Comparison of ENCODE assay signal across 9 cellular contexts in the genomic region with DNA sequence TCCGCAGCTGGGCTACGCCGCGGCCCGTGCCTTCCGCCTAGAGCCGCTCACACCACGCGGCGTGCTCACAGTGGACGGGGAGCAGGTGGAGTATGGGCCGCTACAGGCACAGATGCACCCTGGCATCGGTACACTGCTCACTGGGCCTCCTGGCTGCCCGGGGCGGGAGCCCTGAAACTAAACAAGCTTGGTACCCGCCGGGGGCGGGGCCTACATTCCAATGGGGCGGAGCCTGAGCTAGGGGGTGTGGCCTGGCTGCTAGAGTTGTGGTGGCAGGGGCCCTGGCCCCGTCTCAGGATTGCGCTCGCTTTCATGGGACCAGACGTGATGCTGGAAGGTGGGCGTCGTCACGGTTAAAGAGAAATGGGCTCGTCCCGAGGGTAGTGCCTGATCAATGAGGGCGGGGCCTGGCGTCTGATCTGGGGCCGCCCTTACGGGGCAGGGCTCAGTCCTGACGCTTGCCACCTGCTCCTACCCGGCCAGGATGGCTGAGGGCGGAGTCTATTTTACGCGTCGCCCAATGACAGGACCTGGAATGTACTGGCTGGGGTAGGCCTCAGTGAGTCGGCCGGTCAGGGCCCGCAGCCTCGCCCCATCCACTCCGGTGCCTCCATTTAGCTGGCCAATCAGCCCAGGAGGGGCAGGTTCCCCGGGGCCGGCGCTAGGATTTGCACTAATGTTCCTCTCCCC. TPM values are rescaled to one million over a fixed set of nuclear protein-coding genes. Genes with fewer than 3 reads are reported as not detected.
A peak's percentile ranks its signal among the peaks of the same experiment; 100 is the strongest.
DNase-seq lines count a peak whose midpoint lies in the region; ATAC-seq and TF ChIP-seq lines count a peak whose summit lies in the region.
"Had no signal": no experiment of that assay in that cellular context is flagged by ENCODE, and none has a peak within 500 bp of the region (broad histone marks: within the 10 kb centered on the region; RNA-seq: fewer than 3 reads in every experiment).

No MANE protein-coding gene starts in this region.

- intact Hi-C loops in left ventricle myocardium inferior (cut with micrococcal nuclease) (no loop called here), sigmoid colon (cut with DNase I) (loop anchor here (5.0 to 10.0 kb wide), 4 partner anchors 335 to 1355 kb away; partner anchors contain the start of genes FLT3LG, FTL, INAFM1 and MED25)

- no peaks in the 10 kb centered on the region for H3K9me3 Mint-ChIP-seq in activated CD4-positive, alpha-beta T cell treated with anti-CD3 and anti-CD28 coated beads, Interleukin-2, amount 10 ng/mL, durations not matched to agents 7 days and 5 days

- TF ChIP-seq CTCF in left ventricle myocardium inferior (IDR thresholded peaks at IDR 0.05; ENCODE audit: borderline replicate concordance) (no peak), sigmoid colon (IDR thresholded peaks at IDR 0.05) (no peak), GM13977 (IDR thresholded peaks at IDR 0.05; ENCODE audit: extremely low read depth, insufficient read depth, missing control alignments) (no peak)

- peaks cover 63% of the 10 kb centered on the region for H3K4me1 ChIP-seq in left ventricle myocardium inferior
- H3K4me1 ChIP-seq in sigmoid colon: peaks cover 0 to 68% (median 55%) of the 10 kb centered on the region in 4 donors

- H3K27ac ChIP-seq in left ventricle myocardium inferior (replicated peaks) (peak overlapping the region; percentile 98), sigmoid colon (peak overlapping the region; percentile 84 to 99 (median 92))

- H3K27me3 ChIP-seq in left ventricle myocardium inferior (ENCODE audit: low read depth) (no peaks in the 10 kb centered on the region), sigmoid colon (no peaks in the 10 kb centered on the region)

- ATAC-seq in T-helper 17 cell: no peak
- ATAC-seq in GM18909 (IDR thresholded peaks at IDR 0.05; ENCODE audit: poor library complexity, unreplicated experiment): no peak

- WGBS in sigmoid colon, 2 donors: 35 to 66% methylated on average over 46 of the region's 46 CpGs

- in situ Hi-C loops in GM18951 (cut with MboI; ENCODE audit: low sequenced_read_pairs, unreplicated experiment) (no loop called here), GM13977 (cut with MboI; ENCODE audit: low pct_unique_long_range_greater_than_20kb, low sequenced_read_pairs, unreplicated experiment) (loop anchor here (25.0 kb wide), 1 partner anchor 333 kb away; the partner anchor contains the start of genes BAX and FTL)

- POLR2A ChIA-PET in activated CD4-positive, alpha-beta T cell treated with anti-CD3 and anti-CD28 coated beads, Interleukin-2, amount 10 ng/mL, durations not matched to agents 7 days and 5 days (lab: Charles Lee): no interaction called here

- CTCF ChIA-PET in activated CD4-positive, alpha-beta T cell treated with anti-CD3 and anti-CD28 coated beads, Interleukin-2, amount 10 ng/mL, durations not matched to agents 7 days and 5 days (lab: Charles Lee): interaction anchor here (1.0 to 1.1 kb wide), 2 partner anchors 9 to 17 kb away, joined by 3 to 6 read pairs; partner anchors contain the start of gene CA11

- peaks cover 16% of the 10 kb centered on the region for H3K36me3 ChIP-seq in left ventricle myocardium inferior
- peaks cover 0 to 39% (median 4%) of the 10 kb centered on the region in 4 donors for H3K36me3 ChIP-seq in sigmoid colon

- peaks cover 20% of the 10 kb centered on the region for H3K4me1 Mint-ChIP-seq in T-helper 17 cell
- H3K4me1 Mint-ChIP-seq in activated CD4-positive, alpha-beta T cell treated with anti-CD3 and anti-CD28 coated beads, Interleukin-2, amount 10 ng/mL, durations not matched to agents 7 days and 5 days: peaks cover 53% of the 10 kb centered on the region

- peak overlapping the region; percentile 14 for H3K27ac Mint-ChIP-seq in T-helper 17 cell
- H3K27ac Mint-ChIP-seq in activated CD4-positive, alpha-beta T cell treated with anti-CD3 and anti-CD28 coated beads, Interleukin-2, amount 10 ng/mL, durations not matched to agents 7 days and 5 days: no peak overlapping the region

- no peak overlapping the region for H3K4me3 Mint-ChIP-seq in T-helper 17 cell
- H3K4me3 Mint-ChIP-seq in activated CD4-positive, alpha-beta T cell treated with anti-CD3 and anti-CD28 coated beads, Interleukin-2, amount 10 ng/mL, durations not matched to agents 7 days and 5 days: no peak overlapping the region

- no peak for DNase-seq in T-helper 17 cell
- peak; percentile 54 for DNase-seq in left ventricle myocardium inferior
- peak; percentile 87 for DNase-seq in sigmoid colon
- no peak for DNase-seq in GM13977 (ENCODE audit: low spot score)
- no peak for DNase-seq in H4 (ENCODE audit: low spot score)
- no peak for DNase-seq in activated CD4-positive, alpha-beta T cell treated with anti-CD3 and anti-CD28 coated beads, Interleukin-2, amount 10 ng/mL, durations not matched to agents 7 days and 5 days
- DNase-seq: NK-92 treated with Interleukin-12 subunit alpha and Interleukin-12 subunit beta, amount 100 ng/mL, for 24 hours had no signal

- no peaks in the 10 kb centered on the region for H3K27me3 Mint-ChIP-seq in T-helper 17 cell
- no peaks in the 10 kb centered on the region for H3K27me3 Mint-ChIP-seq in activated CD4-positive, alpha-beta T cell treated with anti-CD3 and anti-CD28 coated beads, Interleukin-2, amount 10 ng/mL, durations not matched to agents 7 days and 5 days

- no peaks in the 10 kb centered on the region for H3K9me3 ChIP-seq in T-helper 17 cell (ENCODE audit: control insufficient read depth, low read length, poor library complexity, severe bottlenecking)
- H3K9me3 ChIP-seq in left ventricle myocardium inferior (replicated peaks): no peaks in the 10 kb centered on the region
- H3K9me3 ChIP-seq in sigmoid colon: no peaks in the 10 kb centered on the region

- peak; percentile 37 for TF ChIP-seq POLR2A in GM18951 (IDR thresholded peaks at IDR 0.05; ENCODE audit: extremely low read depth, insufficient read depth, insufficient read length)
- TF ChIP-seq POLR2A in sigmoid colon (IDR thresholded peaks at IDR 0.05): peak in 1 of 2 donors; percentile 11

- no peaks in the 10 kb centered on the region for H3K36me3 Mint-ChIP-seq in T-helper 17 cell (ENCODE audit: low read depth)
- H3K36me3 Mint-ChIP-seq in activated CD4-positive, alpha-beta T cell treated with anti-CD3 and anti-CD28 coated beads, Interleukin-2, amount 10 ng/mL, durations not matched to agents 7 days and 5 days (ENCODE audit: low read depth): peaks cover 17% of the 10 kb centered on the region

- no peak for TF ChIP-seq EP300 in sigmoid colon (IDR thresholded peaks at IDR 0.05)

- H3K4me3 ChIP-seq in left ventricle myocardium inferior (peak overlapping the region; percentile 41), sigmoid colon (peak overlapping the region in 1 of 4 donors; percentile 25)

RNA-seq across cellular contexts. Expression of gene DBP, which starts 7.4 kb away (rescaled TPM):
- total RNA-seq in T-helper 17 cell (10 to 100 TPM; 29.7 to 38.2 TPM), left ventricle myocardium inferior (7.9 TPM), sigmoid colon (10 to 100 TPM; 10.5 to 14.1 (median 11.9) TPM)
- polyA plus RNA-seq in sigmoid colon: 10 to 100 TPM in 1 of 3 donors, 1 to 10 TPM in 2; 6.2 to 10.2 (median 9.8) TPM
- total RNA-seq in H4 (2014; rRNA removed; shearing (Covaris generic)): 14.0 and 34.2 TPM in 2 replicates
- 10 to 100 TPM; 24.1 to 25.8 TPM for total RNA-seq in activated CD4-positive, alpha-beta T cell treated with anti-CD3 and anti-CD28 coated beads, Interleukin-2, amount 10 ng/mL, durations not matched to agents 7 days and 5 days

RNA-seq across cellular contexts. Expression of gene SPHK2, which starts 10.4 kb away (rescaled TPM):
- total RNA-seq in T-helper 17 cell: 10 to 100 TPM; 11.9 to 12.6 TPM
- 8.0 TPM for total RNA-seq in left ventricle myocardium inferior
- 10 to 100 TPM in 3 of 4 donors, 1 to 10 TPM in 1; 10.0 to 16.9 (median 12.8) TPM for total RNA-seq in sigmoid colon
- polyA plus RNA-seq in sigmoid colon: 10 to 100 TPM; 18.0 to 45.6 (median 33.5) TPM
- 6.5 and 9.0 TPM in 2 replicates for total RNA-seq in H4 (2014; rRNA removed; shearing (Covaris generic))
- total RNA-seq in activated CD4-positive, alpha-beta T cell treated with anti-CD3 and anti-CD28 coated beads, Interleukin-2, amount 10 ng/mL, durations not matched to agents 7 days and 5 days: 10 to 100 TPM; 28.2 to 33.6 TPM

RNA-seq across cellular contexts. Expression of gene RPL18, which starts 10.8 kb away (rescaled TPM):
- total RNA-seq in T-helper 17 cell (1,000 to 10,000 TPM; 2,478 to 2,506 TPM), left ventricle myocardium inferior (530 TPM), sigmoid colon (1,000 to 10,000 TPM; 2,699 to 3,791 (median 2,810) TPM)
- 1,000 to 10,000 TPM; 2,118 to 3,330 (median 2,641) TPM for polyA plus RNA-seq in sigmoid colon
- total RNA-seq in H4 (2014; rRNA removed; shearing (Covaris generic)): 1,978 and 2,048 TPM in 2 replicates
- 1,000 to 10,000 TPM; 1,477 to 1,601 TPM for total RNA-seq in activated CD4-positive, alpha-beta T cell treated with anti-CD3 and anti-CD28 coated beads, Interleukin-2, amount 10 ng/mL, durations not matched to agents 7 days and 5 days

RNA-seq across cellular contexts. Expression of gene FAM83E, which starts 14.9 kb away (rescaled TPM):
- total RNA-seq in T-helper 17 cell: 1 to 10 TPM; 3.1 to 3.6 TPM
- total RNA-seq in left ventricle myocardium inferior: not detected
- total RNA-seq in sigmoid colon: not detected
- 100 to 1,000 TPM; 109 to 168 (median 125) TPM for polyA plus RNA-seq in sigmoid colon
- total RNA-seq in H4 (2014; rRNA removed; shearing (Covaris generic)): 0.06 and 1.6 TPM in 2 replicates
- total RNA-seq in activated CD4-positive, alpha-beta T cell treated with anti-CD3 and anti-CD28 coated beads, Interleukin-2, amount 10 ng/mL, durations not matched to agents 7 days and 5 days: 1 to 10 TPM; 2.5 TPM

RNA-seq across cellular contexts. Expression of gene CA11, which starts 16.2 kb away (rescaled TPM):
- total RNA-seq in T-helper 17 cell (1 to 10 TPM; 7.4 to 9.6 TPM), left ventricle myocardium inferior (4.5 TPM), sigmoid colon (10 to 100 TPM in 3 of 4 donors, 1 to 10 TPM in 1; 10.0 to 29.6 (median 14.7) TPM)
- polyA plus RNA-seq in sigmoid colon: 10 to 100 TPM in 2 of 3 donors, 1 to 10 TPM in 1; 2.1 to 13.2 (median 11.6) TPM
- total RNA-seq in H4 (2014; rRNA removed; shearing (Covaris generic)): 2.2 and 8.3 TPM in 2 replicates
- total RNA-seq in activated CD4-positive, alpha-beta T cell treated with anti-CD3 and anti-CD28 coated beads, Interleukin-2, amount 10 ng/mL, durations not matched to agents 7 days and 5 days: 10 to 100 TPM; 10.1 to 10.8 TPM

Comparison
In these comparisons a context has a peak if more than half of its experiments do, and no peak if none do; other contexts are left out.
1. DNase-seq: peak in left ventricle myocardium inferior (single experiment) and sigmoid colon (single experiment); none in T-helper 17 cell (0 of 3), GM13977 (single experiment), H4 (single experiment) and activated CD4-positive, alpha-beta T cell treated with anti-CD3 and anti-CD28 coated beads, Interleukin-2, amount 10 ng/mL, durations not matched to agents 7 days and 5 days (single experiment).